In genomic region chr14:101808894-101809670, GRCh38 we compare ENCODE assay signal across 8 cellular contexts. TPM values are rescaled to one million over a fixed set of nuclear protein-coding genes. Genes with fewer than 3 reads are reported as not detected.
A peak's percentile ranks its signal among the peaks of the same experiment; 100 is the strongest.
DNase-seq lines count a peak whose midpoint lies in the region; ATAC-seq and TF ChIP-seq lines count a peak whose summit lies in the region.

No MANE protein-coding gene starts in this region.

- H3K4me3 Mint-ChIP-seq in activated T-cell treated with anti-CD3 and anti-CD28 coated beads, Interleukin-2, amount 50 U/mL, for 24 hours: peak overlapping the region; percentile 92

- no peak for TF ChIP-seq RAD21 in liver (IDR thresholded peaks at IDR 0.05)

- no peaks in the 10 kb centered on the region for H3K9me3 Mint-ChIP-seq in activated T-cell treated with anti-CD3 and anti-CD28 coated beads, Interleukin-2, amount 50 U/mL, for 24 hours

- ATAC-seq in HG02759 (IDR thresholded peaks at IDR 0.05; ENCODE audit: unreplicated experiment) (no peak), GM21423 (IDR thresholded peaks at IDR 0.05; ENCODE audit: unreplicated experiment) (no peak), GM19463 (IDR thresholded peaks at IDR 0.05; ENCODE audit: unreplicated experiment) (no peak)

- H3K27ac Mint-ChIP-seq in activated T-cell treated with anti-CD3 and anti-CD28 coated beads, Interleukin-2, amount 50 U/mL, for 24 hours: peak overlapping the region; percentile 99

- no peaks in the 10 kb centered on the region for H3K27me3 Mint-ChIP-seq in activated T-cell treated with anti-CD3 and anti-CD28 coated beads, Interleukin-2, amount 50 U/mL, for 24 hours

- H3K27me3 ChIP-seq in ascending aorta (no peaks in the 10 kb centered on the region), liver (ENCODE audit: control insufficient read depth in 4 of 4, insufficient read depth in 4 of 4, low read length in 3 of 4) (no peaks in the 10 kb centered on the region), tibial artery (no peaks in the 10 kb centered on the region)

- 22% methylated on average over 6 of the region's 6 CpGs for WGBS in liver

- H3K36me3 ChIP-seq in ascending aorta (no peaks in the 10 kb centered on the region), liver (ENCODE audit: control insufficient read depth in 4 of 4, insufficient read depth in 3 of 4, low read depth in 1 of 4, low read length in 3 of 4) (no peaks in the 10 kb centered on the region), tibial artery (no peaks in the 10 kb centered on the region)

- H3K9me3 ChIP-seq in ascending aorta (no peaks in the 10 kb centered on the region), liver (ENCODE audit: control insufficient read depth in 4 of 4, low read length in 3 of 4) (no peaks in the 10 kb centered on the region), tibial artery (no peaks in the 10 kb centered on the region)

- peaks cover 42% of the 10 kb centered on the region for H3K36me3 Mint-ChIP-seq in activated T-cell treated with anti-CD3 and anti-CD28 coated beads, Interleukin-2, amount 50 U/mL, for 24 hours (ENCODE audit: low read depth)

- H3K4me1 Mint-ChIP-seq in activated T-cell treated with anti-CD3 and anti-CD28 coated beads, Interleukin-2, amount 50 U/mL, for 24 hours (ENCODE audit: low read depth): peaks cover 42% of the 10 kb centered on the region

- peak overlapping the region; percentile 69 to 98 for H3K9ac ChIP-seq in liver (ENCODE audit: low read depth in 1 of 2, low read length in 2 of 2)

- H3K4me1 ChIP-seq in ascending aorta: peaks cover 6 to 27% of the 10 kb centered on the region in 2 donors
- peaks cover 8 to 27% (median 21%) of the 10 kb centered on the region in 4 donors for H3K4me1 ChIP-seq in liver (ENCODE audit: control insufficient read depth in 4 of 4, insufficient read depth in 4 of 4, low read length in 3 of 4)
- peaks cover 0 to 40% (median 19%) of the 10 kb centered on the region in 4 donors for H3K4me1 ChIP-seq in tibial artery

- TF ChIP-seq CTCF in ascending aorta (IDR thresholded peaks at IDR 0.05) (no peak), liver (IDR thresholded peaks at IDR 0.05; ENCODE audit: low read depth, low read length, missing input control) (no peak), tibial artery (IDR thresholded peaks at IDR 0.05) (no peak)

- peak overlapping the region; percentile 97 to 98 for H3K27ac ChIP-seq in ascending aorta
- H3K27ac ChIP-seq in liver (ENCODE audit: low read depth in 1 of 2, low read length in 2 of 2): peak overlapping the region; percentile 99
- H3K27ac ChIP-seq in tibial artery: peak overlapping the region; percentile 95 to 97

- intact Hi-C loops in ascending aorta (cut with DNase I): loop anchor here (1.0 to 2.0 kb wide), 2 partner anchors 120 to 139 kb away; no protein-coding TSS in a partner anchor
- intact Hi-C loops in tibial artery (cut with DNase I; ENCODE audit: low total_unique reads): no loop called here

- no peak for DNase-seq in activated T-cell treated with anti-CD3 and anti-CD28 coated beads, Interleukin-2, amount 50 U/mL, for 24 hours
- no peak for DNase-seq in activated T-cell treated with anti-CD3 and anti-CD28 coated beads, Interleukin-2, amount 50 U/mL, for 1 hour
- no peak for DNase-seq in ascending aorta (ENCODE audit: low spot score in 2 of 2)
- DNase-seq in tibial artery: no peak

- peak overlapping the region; percentile 73 to 90 for H3K4me3 ChIP-seq in ascending aorta
- peak overlapping the region; percentile 70 to 83 (median 79) for H3K4me3 ChIP-seq in liver (ENCODE audit: low read depth in 1 of 3, low read length in 3 of 3)
- peak overlapping the region; percentile 72 to 73 for H3K4me3 ChIP-seq in tibial artery

TF ChIP-seq in liver, 16 proteins besides CTCF, POLR2A, EP300 and RAD21:
- TF ChIP-seq MAX (IDR thresholded peaks at IDR 0.05): no peak
- TF ChIP-seq GABPA (IDR thresholded peaks at IDR 0.05 in 1 of 2, conservative IDR thresholded peaks at IDR 0.05 in 1 of 2): no peak
- no peak for TF ChIP-seq EGR1 (IDR thresholded peaks at IDR 0.05; ENCODE audit: low read depth in 2 of 2)
- TF ChIP-seq SP1 (IDR thresholded peaks at IDR 0.05): no peak
- no peak for TF ChIP-seq ATF3 (IDR thresholded peaks at IDR 0.05)
- peak in 1 of 2 donors; percentile 16 for TF ChIP-seq RXRA (IDR thresholded peaks at IDR 0.05)
- TF ChIP-seq YY1 (IDR thresholded peaks at IDR 0.05): no peak
- no peak for TF ChIP-seq REST (IDR thresholded peaks at IDR 0.05)
- no peak for TF ChIP-seq JUND (IDR thresholded peaks at IDR 0.05)
- TF ChIP-seq ZBTB33 (IDR thresholded peaks at IDR 0.05): peak; percentile 28
- no peak for TF ChIP-seq FOXA1 (IDR thresholded peaks at IDR 0.05)
- no peak for TF ChIP-seq HNF4G (IDR thresholded peaks at IDR 0.05)
- TF ChIP-seq FOXA2 (IDR thresholded peaks at IDR 0.05): no peak
- peak; percentile 40 to 41 for TF ChIP-seq HNF4A (conservative IDR thresholded peaks at IDR 0.05)
- TF ChIP-seq NR2F2 (IDR thresholded peaks at IDR 0.05): no peak
- no peak for TF ChIP-seq TAF1 (conservative IDR thresholded peaks at IDR 0.05)

RNA-seq across cellular contexts. Expression of gene PPP2R5C, which starts 47.6 kb away (rescaled TPM):
- total RNA-seq in ascending aorta: 45.6 TPM
- total RNA-seq in liver: 10 to 100 TPM; 48.2 to 52.3 TPM
- polyA plus RNA-seq in liver: 10 to 100 TPM; 33.5 to 39.6 TPM
